Comparison of ENCODE assay signal across 11 cellular contexts in the genomic region with DNA sequence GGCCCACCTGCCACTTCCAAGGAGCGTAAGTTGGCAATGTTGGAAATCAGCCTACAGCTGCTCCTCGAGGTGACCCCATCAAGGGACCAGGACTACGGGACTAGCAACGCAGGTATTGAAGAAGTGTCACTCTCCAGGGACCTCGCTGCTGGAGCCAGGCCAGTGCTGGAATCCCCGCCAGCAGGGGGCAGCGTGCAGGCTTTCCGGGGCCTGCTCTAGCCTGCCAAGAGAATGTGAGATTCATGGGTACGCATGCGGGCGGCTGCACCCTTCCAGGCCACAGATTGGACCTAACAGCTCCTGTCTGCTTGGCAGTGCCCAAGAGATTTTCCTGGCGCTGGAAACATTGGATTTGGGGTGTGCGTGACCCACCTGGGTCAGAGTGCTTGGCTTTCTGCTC.
DNase-seq lines count a peak whose midpoint lies in the region; ATAC-seq and TF ChIP-seq lines count a peak whose summit lies in the region.
"Had no signal": no experiment of that assay in that cellular context is flagged by ENCODE, and none has a peak within 500 bp of the region (broad histone marks: within the 10 kb centered on the region; RNA-seq: fewer than 3 reads in every experiment).

No MANE protein-coding gene starts in this region.

- ATAC-seq in heart left ventricle (no peak), HG03139 (IDR thresholded peaks at IDR 0.05; ENCODE audit: unreplicated experiment) (no peak)

- H3K9me3 ChIP-seq in left ventricle myocardium inferior (replicated peaks) (no peaks in the 10 kb centered on the region), heart left ventricle (no peaks in the 10 kb centered on the region), tibial artery (no peaks in the 10 kb centered on the region)
- H3K9me3 ChIP-seq in effector memory CD4-positive, alpha-beta T cell (ENCODE audit: control insufficient read depth, low read length) = no peaks in the 10 kb centered on the region

- intact Hi-C loops in left ventricle myocardium inferior (cut with micrococcal nuclease) = no loop called here
- intact Hi-C loops in heart left ventricle (cut with DNase I) = no loop called here
- intact Hi-C loops in tibial artery (cut with DNase I; ENCODE audit: low total_unique reads) = no loop called here

- TF ChIP-seq POLR2A in heart left ventricle (IDR thresholded peaks at IDR 0.05) = no peak

- no peak overlapping the region for H3K27ac ChIP-seq in left ventricle myocardium inferior (replicated peaks)
- H3K27ac ChIP-seq in heart left ventricle = no peak overlapping the region
- H3K27ac ChIP-seq in effector memory CD4-positive, alpha-beta T cell (ENCODE audit: insufficient read depth, low read length, poor library complexity, severe bottlenecking) = no peak overlapping the region
- H3K27ac ChIP-seq in tibial artery = no peak overlapping the region

- DNase-seq in left ventricle myocardium inferior (no peak), heart left ventricle (no peak), OCI-M1 (lab: John Stamatoyannopoulos, UW) (peak; percentile 9), foreskin fibroblast (no peak), tibial artery (no peak), ecto neural progenitor cell (ENCODE audit: low spot score) (no peak)
- no peak for DNase-seq in effector memory CD4-positive, alpha-beta T cell
- DNase-seq: DMS153, NCI-H187 treated with DMSO at 0.1 percent for 48 hours, T-helper 1 cell had no signal

- TF ChIP-seq CTCF in left ventricle myocardium inferior (IDR thresholded peaks at IDR 0.05; ENCODE audit: borderline replicate concordance) (peak; percentile 13), heart left ventricle (IDR thresholded peaks at IDR 0.05) (peak in 4 of 12 donors; percentile 8 to 24 (median 17)), foreskin fibroblast (IDR thresholded peaks at IDR 0.05; ENCODE audit: low read depth, low read length) (peak; percentile 16), tibial artery (IDR thresholded peaks at IDR 0.05) (no peak)

- 81 to 93% (median 89%) methylated on average over 6 to 13 of the region's 13 CpGs for WGBS in heart left ventricle, 4 donors

- no peak overlapping the region for H3K4me3 ChIP-seq in left ventricle myocardium inferior
- H3K4me3 ChIP-seq in heart left ventricle = no peak overlapping the region
- no peak overlapping the region for H3K4me3 ChIP-seq in foreskin fibroblast (ENCODE audit: low read depth in 1 of 2, low read length in 2 of 2)
- H3K4me3 ChIP-seq in effector memory CD4-positive, alpha-beta T cell (ENCODE audit: insufficient read depth, low read depth, low read length, poor library complexity, severe bottlenecking) = no peak overlapping the region
- H3K4me3 ChIP-seq in tibial artery = no peak overlapping the region

- H3K27me3 ChIP-seq in left ventricle myocardium inferior (ENCODE audit: low read depth) = no peaks in the 10 kb centered on the region
- H3K27me3 ChIP-seq in heart left ventricle = no peaks in the 10 kb centered on the region
- H3K27me3 ChIP-seq in effector memory CD4-positive, alpha-beta T cell (replicated peaks; ENCODE audit: control insufficient read depth, insufficient read depth, low read length, poor library complexity, severe bottlenecking) = no peaks in the 10 kb centered on the region
- no peaks in the 10 kb centered on the region for H3K27me3 ChIP-seq in tibial artery

- H3K4me1 ChIP-seq in left ventricle myocardium inferior (peaks cover 10% of the 10 kb centered on the region), heart left ventricle (peaks cover 0 to 6% (median 0%) of the 10 kb centered on the region in 12 donors), tibial artery (no peaks in the 10 kb centered on the region)
- H3K4me1 ChIP-seq in effector memory CD4-positive, alpha-beta T cell (ENCODE audit: control insufficient read depth, insufficient read depth, low read length, poor library complexity, severe bottlenecking) = no peaks in the 10 kb centered on the region

- no peaks in the 10 kb centered on the region for H3K36me3 ChIP-seq in left ventricle myocardium inferior
- no peaks in the 10 kb centered on the region for H3K36me3 ChIP-seq in heart left ventricle
- no peaks in the 10 kb centered on the region for H3K36me3 ChIP-seq in effector memory CD4-positive, alpha-beta T cell (ENCODE audit: control insufficient read depth, insufficient read depth, low read length)
- no peaks in the 10 kb centered on the region for H3K36me3 ChIP-seq in tibial artery

Comparison
In these comparisons a context has a peak if more than half of its experiments do, and no peak if none do; other contexts are left out.
1. CTCF ChIP-seq: peak in left ventricle myocardium inferior (single experiment) and foreskin fibroblast (single experiment); none in tibial artery (0 of 2).